Comparison of ENCODE assay signal across 8 cellular contexts in genomic region chr6:33207569-33208088, GRCh38. TPM values are rescaled to one million over a fixed set of nuclear protein-coding genes. Genes with fewer than 3 reads are reported as not detected.
A peak's percentile ranks its signal among the peaks of the same experiment; 100 is the strongest.
DNase-seq lines count a peak whose midpoint lies in the region; ATAC-seq and TF ChIP-seq lines count a peak whose summit lies in the region.

No MANE protein-coding gene starts in this region.

- H3K4me1 Mint-ChIP-seq in CD4-positive, alpha-beta memory T cell, result peaks cover 27 to 61% (median 41%) of the 10 kb centered on the region in 4 donors
- peaks cover 25 to 36% (median 29%) of the 10 kb centered on the region in 3 donors for H3K4me1 Mint-ChIP-seq in IgD-negative memory B cell

- peak overlapping the region; percentile 81 to 94 (median 88) for H3K4me3 Mint-ChIP-seq in CD4-positive, alpha-beta memory T cell
- H3K4me3 Mint-ChIP-seq in IgD-negative memory B cell, result peak overlapping the region; percentile 88 to 92 (median 90)

- TF ChIP-seq CTCF in adrenal gland (IDR thresholded peaks at IDR 0.05) (no peak), retinal pigment epithelial cell (conservative IDR thresholded peaks at IDR 0.05; ENCODE audit: low read depth, low read length) (no peak)

- H3K4me3 ChIP-seq in CD4-positive, alpha-beta memory T cell (ENCODE audit: low read length in 2 of 2), result peak overlapping the region; percentile 75 to 78
- H3K4me3 ChIP-seq in adrenal gland (peak overlapping the region; percentile 57 to 99 (median 79)), retinal pigment epithelial cell (ENCODE audit: low read length) (peak overlapping the region; percentile 87)

- intact Hi-C loops in CD4-positive, alpha-beta memory T cell (cut with micrococcal nuclease), result loop anchor here (1.0 to 10.0 kb wide), 7 partner anchors 7 to 1543 kb away; partner anchors contain the start of genes C6orf47, CSNK2B, EHMT2 and GPANK1
- intact Hi-C loops in adrenal gland (cut with DNase I), result loop anchor here in 1 of 2 donors (5.0 kb wide), 1 partner anchor 40 kb away; no protein-coding TSS in a partner anchor
- intact Hi-C loops in left ventricle myocardium superior (cut with micrococcal nuclease), result no loop called here

- H3K9me3 Mint-ChIP-seq in CD4-positive, alpha-beta memory T cell, result peaks cover 0 to under 1% (median 0%) of the 10 kb centered on the region in 8 donors
- no peaks in the 10 kb centered on the region for H3K9me3 Mint-ChIP-seq in IgD-negative memory B cell

- no peaks in the 10 kb centered on the region for H3K27me3 ChIP-seq in CD4-positive, alpha-beta memory T cell (ENCODE audit: insufficient read depth, low read length)
- H3K27me3 ChIP-seq in adrenal gland, result no peaks in the 10 kb centered on the region

- H3K27ac ChIP-seq in CD4-positive, alpha-beta memory T cell (ENCODE audit: low read depth, low read length), result peak overlapping the region; percentile 85
- peak overlapping the region; percentile 1 to 95 (median 92) for H3K27ac ChIP-seq in adrenal gland

- WGBS in adrenal gland, 4 donors, result 1 to 3% (median 1%) methylated on average over 9 to 29 of the region's 29 CpGs

- POLR2A ChIA-PET in CD4-positive, alpha-beta memory T cell (lab: Charles Lee; ENCODE audit: partially characterized antibody), result interaction anchor here (0.6 to 3.0 kb wide), 15 partner anchors 9 to 363 kb away, joined by 3 to 51 read pairs (median 7); partner anchors contain the start of genes RPS18, RXRB, SLC39A7 and TAPBP

- ATAC-seq in left ventricle myocardium superior (peak; percentile 34), esophagus mucosa (no peak)

- peaks cover under 1 to 5% of the 10 kb centered on the region in 2 donors for H3K27me3 Mint-ChIP-seq in CD4-positive, alpha-beta memory T cell
- H3K27me3 Mint-ChIP-seq in IgD-negative memory B cell, result peaks cover 6% of the 10 kb centered on the region

- DNase-seq in CD4-positive, alpha-beta memory T cell, result no peak
- peak; percentile 62 to 80 (median 71) for DNase-seq in adrenal gland
- DNase-seq in left ventricle myocardium superior, result peak; percentile 71
- DNase-seq in retinal pigment epithelial cell (ENCODE audit: low read depth), result no peak
- DNase-seq in GOT3 (lab: John Stamatoyannopoulos, UW), result no peak
- no peak for DNase-seq in stimulated activated CD4-positive, alpha-beta T cell treated with anti-CD3 and anti-CD28 coated beads, Interleukin-4, amount 100 ng/mL, for 4 hours

- H3K36me3 ChIP-seq in CD4-positive, alpha-beta memory T cell (ENCODE audit: insufficient read depth, low read length), result peaks cover 12% of the 10 kb centered on the region
- H3K36me3 ChIP-seq in adrenal gland (replicated peaks in 1 of 2), result peaks cover 0 to 30% of the 10 kb centered on the region in 2 donors

- no peak for TF ChIP-seq POLR2A in adrenal gland (IDR thresholded peaks at IDR 0.05)

- H3K9me3 ChIP-seq in CD4-positive, alpha-beta memory T cell (ENCODE audit: control insufficient read depth in 1 of 2, low read length in 2 of 2), result no peaks in the 10 kb centered on the region
- H3K9me3 ChIP-seq in adrenal gland (replicated peaks in 1 of 3), result no peaks in the 10 kb centered on the region

- peak overlapping the region; percentile 88 to 95 (median 91) for H3K27ac Mint-ChIP-seq in CD4-positive, alpha-beta memory T cell
- peak overlapping the region; percentile 89 to 93 (median 90) for H3K27ac Mint-ChIP-seq in IgD-negative memory B cell

- H3K4me1 ChIP-seq in CD4-positive, alpha-beta memory T cell (ENCODE audit: insufficient read depth, low read length), result peaks cover 38% of the 10 kb centered on the region
- H3K4me1 ChIP-seq in adrenal gland (replicated peaks in 1 of 2), result peaks cover 19 to 31% of the 10 kb centered on the region in 2 donors

- CTCF ChIA-PET in CD4-positive, alpha-beta memory T cell (lab: Charles Lee; ENCODE audit: partially characterized antibody), result interaction anchor here (1.7 to 2.3 kb wide), 4 partner anchors 8 to 40 kb away, joined by 4 to 20 read pairs (median 8); no protein-coding TSS in a partner anchor

- peaks cover 35 to 56% of the 10 kb centered on the region in 2 donors for H3K36me3 Mint-ChIP-seq in CD4-positive, alpha-beta memory T cell
- peaks cover 11% of the 10 kb centered on the region for H3K36me3 Mint-ChIP-seq in IgD-negative memory B cell

RNA-seq across cellular contexts. Expression of gene RING1, which starts 0.7 kb away (rescaled TPM):
- 10 to 100 TPM; 36.8 to 38.4 TPM for total RNA-seq in CD4-positive, alpha-beta memory T cell
- 1 to 10 TPM; 3.4 to 7.8 TPM for polyA plus RNA-seq in CD4-positive, alpha-beta memory T cell
- 9.9 TPM for polyA plus RNA-seq in IgD-negative memory B cell
- 10 to 100 TPM in 7 of 8 donors, 1 to 10 TPM in 1; 8.5 to 52.2 (median 31.3) TPM for total RNA-seq in adrenal gland
- 100 to 1,000 TPM in 1 of 3 donors, 10 to 100 TPM in 2; 29.9 to 107 (median 84.5) TPM for polyA plus RNA-seq in adrenal gland
- total RNA-seq in left ventricle myocardium superior, result 30.1 TPM
- total RNA-seq in esophagus mucosa, result 27.0 TPM

RNA-seq across cellular contexts. Expression of gene HSD17B8, which starts 3.2 kb away (rescaled TPM):
- total RNA-seq in CD4-positive, alpha-beta memory T cell, result 10 to 100 TPM; 20.2 to 22.3 TPM
- 10 to 100 TPM; 57.4 to 77.3 TPM for polyA plus RNA-seq in CD4-positive, alpha-beta memory T cell
- 30.9 TPM for polyA plus RNA-seq in IgD-negative memory B cell
- total RNA-seq in adrenal gland, result 10 to 100 TPM; 13.4 to 96.3 (median 43.7) TPM
- polyA plus RNA-seq in adrenal gland, result 10 to 100 TPM; 18.9 to 24.7 (median 22.8) TPM
- 24.8 TPM for total RNA-seq in left ventricle myocardium superior
- 27.3 TPM for total RNA-seq in esophagus mucosa

RNA-seq across cellular contexts. Expression of gene SLC39A7, which starts 7.0 kb away (rescaled TPM):
- 10 to 100 TPM; 40.8 to 40.9 TPM for total RNA-seq in CD4-positive, alpha-beta memory T cell
- polyA plus RNA-seq in CD4-positive, alpha-beta memory T cell, result 10 to 100 TPM; 22.9 to 23.1 TPM
- polyA plus RNA-seq in IgD-negative memory B cell, result 23.1 TPM
- total RNA-seq in adrenal gland, result 100 to 1,000 TPM in 6 of 8 donors, 10 to 100 TPM in 2; 91.6 to 239 (median 124) TPM
- 100 to 1,000 TPM in 1 of 3 donors, 10 to 100 TPM in 2; 44.4 to 200 (median 53.3) TPM for polyA plus RNA-seq in adrenal gland
- total RNA-seq in left ventricle myocardium superior, result 47.7 TPM
- total RNA-seq in esophagus mucosa, result 31.1 TPM

RNA-seq across cellular contexts. Expression of gene RXRB, which starts 7.2 kb away (rescaled TPM):
- 10 to 100 TPM; 89.2 to 94.3 TPM for total RNA-seq in CD4-positive, alpha-beta memory T cell
- 10 to 100 TPM in 1 of 2 donors, 1 to 10 TPM in 1; 5.6 to 11.5 TPM for polyA plus RNA-seq in CD4-positive, alpha-beta memory T cell
- polyA plus RNA-seq in IgD-negative memory B cell (9.7 TPM), adrenal gland (10 to 100 TPM; 24.0 to 75.9 (median 64.2) TPM)
- total RNA-seq in adrenal gland (10 to 100 TPM; 15.8 to 63.8 (median 33.2) TPM), left ventricle myocardium superior (41.2 TPM), esophagus mucosa (19.6 TPM)

RNA-seq across cellular contexts. Expression of gene COL11A2, which starts 15.4 kb away (rescaled TPM):
- total RNA-seq in CD4-positive, alpha-beta memory T cell, result 1 to 10 TPM; 1.2 to 1.6 TPM
- under 1 TPM; 0.40 to 0.49 TPM for polyA plus RNA-seq in CD4-positive, alpha-beta memory T cell
- polyA plus RNA-seq in IgD-negative memory B cell (not detected), adrenal gland (1 to 10 TPM in 2 of 3 donors, under 1 TPM in 1; 0.05 to 7.2 (median 1.7) TPM)
- total RNA-seq in adrenal gland (1 to 10 TPM in 1 of 8 donors, under 1 TPM in 7; 0.11 to 1.9 (median 0.39) TPM), left ventricle myocardium superior (1.9 TPM), esophagus mucosa (0.32 TPM)

Comparison
In these comparisons a context has a peak if more than half of its experiments do, and no peak if none do; other contexts are left out.
1. DNase-seq: peak in adrenal gland (7 of 7) and left ventricle myocardium superior (single experiment); none in CD4-positive, alpha-beta memory T cell (0 of 5), retinal pigment epithelial cell (single experiment), GOT3 (single experiment) and stimulated activated CD4-positive, alpha-beta T cell treated with anti-CD3 and anti-CD28 coated beads, Interleukin-4, amount 100 ng/mL, for 4 hours (0 of 2).
2. Peak in every context shown above with its lines, with median percentiles within 50 percentile points of each other: H3K4me3 ChIP-seq.